ENCODE assay signal across 26 cellular contexts in the genomic region with DNA sequence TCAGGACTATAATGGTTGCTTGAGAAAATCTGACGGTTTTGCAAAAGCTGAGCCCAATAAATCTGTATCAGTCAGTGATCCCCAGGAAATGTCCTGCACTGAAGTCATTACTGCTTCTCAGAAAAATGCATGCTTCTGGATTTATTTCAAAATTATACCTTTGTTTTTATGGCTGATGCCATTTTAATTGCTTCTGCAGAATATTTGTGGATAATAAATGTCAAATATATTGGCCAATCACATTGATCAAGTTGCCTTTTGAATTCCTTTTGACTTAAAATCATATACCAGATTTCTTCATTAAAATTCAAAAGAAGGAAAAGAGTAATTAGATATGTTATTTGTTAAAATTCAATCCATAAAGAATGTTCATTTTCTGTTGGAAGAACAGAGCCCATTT.
"Had no signal": no experiment of that assay in that cellular context is flagged by ENCODE, and none has a peak within 500 bp of the region (broad histone marks: within the 10 kb centered on the region; RNA-seq: fewer than 3 reads in every experiment).

No MANE protein-coding gene starts in this region.

- ATAC-seq: stimulated activated effector memory CD8-positive, alpha-beta T cell treated with anti-CD3 and anti-CD28 coated beads, Interleukin-12 subunit alpha, Interleukin-12 subunit beta, amount 100 ng/mL, for 72 hours; stimulated activated memory B cell treated with anti-CD40 and anti-IgM and Interleukin-4, amounts not matched to agents 10 μg/mL and 1 μg/mL and 100 μg/mL, for 72 hours; stimulated activated naive B cell treated with anti-CD40 and anti-IgM and Interleukin-4, amounts not matched to agents 10 μg/mL and 1 μg/mL and 100 μg/mL, for 72 hours; stimulated activated naive CD8-positive, alpha-beta T cell treated with anti-CD3 and anti-CD28 coated beads, Interleukin-15, amount 100 ng/mL, for 72 hours; stimulated activated naive CD8-positive, alpha-beta T cell treated with anti-CD3 and anti-CD28 coated beads, Interleukin-15, Interleukin-2, amounts not matched to agents 100 U/mL and 50 U/mL, for 24 hours; upper lobe of right lung had no signal

- H3K9me3 ChIP-seq: stomach, suprapubic skin, testis, thoracic aorta, thyroid gland, tibial artery, tibial nerve, transverse colon, upper lobe of left lung, upper lobe of right lung, uterus, vagina had no signal

- DNase-seq: stimulated activated CD4-positive, alpha-beta T cell treated with anti-CD3 and anti-CD28 coated beads, Interleukin-2, amount 100 ng/mL, for 48 hours; stimulated activated CD4-positive, alpha-beta T cell treated with anti-CD3 and anti-CD28 coated beads, Interleukin-4, amount 100 ng/mL, for 1 hour; stimulated activated CD4-positive, alpha-beta T cell treated with anti-CD3 and anti-CD28 coated beads, Interleukin-4, amount 100 ng/mL, for 24 hours; stimulated activated CD4-positive, alpha-beta T cell treated with anti-CD3 and anti-CD28 coated beads, Interleukin-4, amount 100 ng/mL, for 4 hours; stimulated activated CD8-positive, alpha-beta memory T cell treated with anti-CD3 and anti-CD28 coated beads, Interleukin-4, amount 100 ng/mL, for 48 hours; stimulated activated naive B cell treated with anti-CD40 and anti-IgM and Interleukin-4, amounts not matched to agents 10 μg/mL and 1 μg/mL and 100 μg/mL, for 72 hours; stimulated activated naive CD4-positive, alpha-beta T cell; stimulated activated naive CD4-positive, alpha-beta T cell treated with Interleukin-2 at 50 U/mL for 16 hours; stimulated activated naive CD8-positive, alpha-beta T cell treated with anti-CD3 and anti-CD28 coated beads, Interleukin-15, amount 100 ng/mL, for 72 hours; stimulated activated naive CD8-positive, alpha-beta T cell treated with anti-CD3 and anti-CD28 coated beads, Interleukin-15, Interleukin-2, amounts not matched to agents 100 U/mL and 50 U/mL, for 24 hours; stomach; substantia nigra; testis; thyroid gland; tibial artery; transverse colon; trophoblast cell; upper lobe of left lung; upper lobe of right lung; uterus had no signal

- H3K27ac ChIP-seq: stomach, suprapubic skin, testis, thoracic aorta, thyroid gland, tibial artery, tibial nerve, transverse colon, upper lobe of left lung, upper lobe of right lung, uterus, vagina had no signal

- H3K36me3 ChIP-seq: stomach, suprapubic skin, thoracic aorta, thyroid gland, tibial artery, tibial nerve, transverse colon, upper lobe of left lung, upper lobe of right lung, uterus, vagina had no signal

- H3K4me1 ChIP-seq: stomach, suprapubic skin, testis, thyroid gland, tibial artery, tibial nerve, transverse colon, upper lobe of left lung, upper lobe of right lung, uterus, vagina had no signal

- H3K4me3 ChIP-seq: stomach, suprapubic skin, testis, thoracic aorta, thyroid gland, tibial artery, tibial nerve, transverse colon, upper lobe of left lung, upper lobe of right lung, uterus, vagina had no signal

- H3K27me3 ChIP-seq: stomach, suprapubic skin, testis, thyroid gland, tibial artery, tibial nerve, transverse colon, upper lobe of left lung, upper lobe of right lung, uterus, vagina had no signal
